In genomic region chr5:122999947-123000563, GRCh38 we compare ENCODE assay signal across 9 cellular contexts. TPM values are rescaled to one million over a fixed set of nuclear protein-coding genes. Genes with fewer than 3 reads are reported as not detected.
A peak's percentile ranks its signal among the peaks of the same experiment; 100 is the strongest.
DNase-seq lines count a peak whose midpoint lies in the region; TF ChIP-seq lines count a peak whose summit lies in the region.
"Had no signal": no experiment of that assay in that cellular context is flagged by ENCODE, and none has a peak within 500 bp of the region (broad histone marks: within the 10 kb centered on the region; RNA-seq: fewer than 3 reads in every experiment).

No MANE protein-coding gene starts in this region.

- peak in 2 of 3 donors; percentile 14 to 25 for DNase-seq in stimulated activated CD4-positive, alpha-beta T cell treated with anti-CD3 and anti-CD28 coated beads, Interleukin-12 subunit alpha, Interleukin-12 subunit beta, amount 100 ng/mL, for 48 hours (ENCODE audit: low read depth in 2 of 3, low spot score in 1 of 3)
- no peak for DNase-seq in stimulated activated CD4-positive, alpha-beta T cell treated with anti-CD3 and anti-CD28 coated beads, Interleukin-12 subunit alpha, Interleukin-12 subunit beta, amount 100 ng/mL, for 4 hours
- peak; percentile 81 for DNase-seq in H7
- DNase-seq in LNCaP clone FGC (ENCODE audit: low read depth) = peak; percentile 31
- DNase-seq in activated naive CD8-positive, alpha-beta T cell treated with anti-CD3 and anti-CD28 coated beads for 36 hours = peak; percentile 16
- DNase-seq in islet precursor cell = peak; percentile 81
- DNase-seq in DMS79 (lab: John Stamatoyannopoulos, UW) = no peak
- no peak for DNase-seq in NCI-H2171 (lab: John Stamatoyannopoulos, UW)

- H3K4me3 ChIP-seq in H7 (ENCODE audit: insufficient read depth, low read depth, low read length) (no peak overlapping the region), LNCaP clone FGC (ENCODE audit: low read depth, low read length) (no peak overlapping the region)

- no peaks in the 10 kb centered on the region for H3K36me3 ChIP-seq in H7 (replicated peaks; ENCODE audit: control insufficient read depth, insufficient read depth, low read length)

- H3K27me3 ChIP-seq in H7 (ENCODE audit: control insufficient read depth, insufficient read depth, low read length) = no peaks in the 10 kb centered on the region

- peak; percentile 65 for TF ChIP-seq CTCF in LNCaP clone FGC (IDR thresholded peaks at IDR 0.05; ENCODE audit: control insufficient read depth, extremely low read depth, insufficient read depth)

- H3K36me3 Mint-ChIP-seq in activated naive CD8-positive, alpha-beta T cell treated with anti-CD3 and anti-CD28 coated beads for 36 hours = no peaks in the 10 kb centered on the region

- H3K27ac Mint-ChIP-seq in activated naive CD8-positive, alpha-beta T cell treated with anti-CD3 and anti-CD28 coated beads for 36 hours = no peak overlapping the region
- H3K27ac Mint-ChIP-seq: stimulated activated naive CD8-positive, alpha-beta T cell treated with anti-CD3 and anti-CD28 coated beads, Interleukin-15, Interleukin-2, amounts not matched to agents 100 ng/mL and 50 ng/mL, for 24 hours had no signal

- H3K27me3 Mint-ChIP-seq in activated naive CD8-positive, alpha-beta T cell treated with anti-CD3 and anti-CD28 coated beads for 36 hours = peaks cover 12% of the 10 kb centered on the region

- peaks cover 3% of the 10 kb centered on the region for H3K4me1 Mint-ChIP-seq in activated naive CD8-positive, alpha-beta T cell treated with anti-CD3 and anti-CD28 coated beads for 36 hours

- no peak overlapping the region for H3K4me3 Mint-ChIP-seq in activated naive CD8-positive, alpha-beta T cell treated with anti-CD3 and anti-CD28 coated beads for 36 hours
- H3K4me3 Mint-ChIP-seq: stimulated activated naive CD8-positive, alpha-beta T cell treated with anti-CD3 and anti-CD28 coated beads, Interleukin-15, Interleukin-2, amounts not matched to agents 100 ng/mL and 50 ng/mL, for 24 hours had no signal

- H3K9me3 Mint-ChIP-seq in activated naive CD8-positive, alpha-beta T cell treated with anti-CD3 and anti-CD28 coated beads for 36 hours = no peaks in the 10 kb centered on the region
- H3K9me3 Mint-ChIP-seq: stimulated activated naive CD8-positive, alpha-beta T cell treated with anti-CD3 and anti-CD28 coated beads, Interleukin-15, Interleukin-2, amounts not matched to agents 100 ng/mL and 50 ng/mL, for 24 hours had no signal

RNA-seq across cellular contexts. Expression of gene PPIC, which starts 36.5 kb away (rescaled TPM):
- total RNA-seq in H7 (2014; rRNA removed; shearing (Covaris generic)) = 12.6 and 13.0 TPM in 2 replicates
- not detected for total RNA-seq in activated naive CD8-positive, alpha-beta T cell treated with anti-CD3 and anti-CD28 coated beads for 36 hours

Comparison
In these comparisons a context has a peak if more than half of its experiments do, and no peak if none do; other contexts are left out.
1. DNase-seq: peak in stimulated activated CD4-positive, alpha-beta T cell treated with anti-CD3 and anti-CD28 coated beads, Interleukin-12 subunit alpha, Interleukin-12 subunit beta, amount 100 ng/mL, for 48 hours (2 of 3), H7 (single experiment), LNCaP clone FGC (single experiment), activated naive CD8-positive, alpha-beta T cell treated with anti-CD3 and anti-CD28 coated beads for 36 hours (single experiment) and islet precursor cell (single experiment); none in stimulated activated CD4-positive, alpha-beta T cell treated with anti-CD3 and anti-CD28 coated beads, Interleukin-12 subunit alpha, Interleukin-12 subunit beta, amount 100 ng/mL, for 4 hours (single experiment), DMS79 (single experiment) and NCI-H2171 (single experiment).
2. RNA of gene PPIC, which starts 36.5 kb away (total RNA-seq): 12.6 to 13.0 TPM in H7; not detected in activated naive CD8-positive, alpha-beta T cell treated with anti-CD3 and anti-CD28 coated beads for 36 hours; every median in the first group is over 10 times any median in the second.